In genomic region chr9:124271660-124272059, GRCh38 we compare ENCODE assay signal across 13 cellular contexts. TPM values are rescaled to one million over a fixed set of nuclear protein-coding genes. Genes with fewer than 3 reads are reported as not detected.
A peak's percentile ranks its signal among the peaks of the same experiment; 100 is the strongest.
DNase-seq lines count a peak whose midpoint lies in the region; ATAC-seq and TF ChIP-seq lines count a peak whose summit lies in the region.
"Had no signal": no experiment of that assay in that cellular context is flagged by ENCODE, and none has a peak within 500 bp of the region (broad histone marks: within the 10 kb centered on the region; RNA-seq: fewer than 3 reads in every experiment).

No MANE protein-coding gene starts in this region.

- no peak overlapping the region for H3K4me3 Mint-ChIP-seq in GM23338
- H3K4me3 Mint-ChIP-seq: activated naive CD4-positive, alpha-beta T cell treated with anti-CD3 and anti-CD28 coated beads for 36 hours; T-helper 2 cell treated with Interferon-gamma antibody and Interleukin-4, amounts not matched to agents 5 μg/mL and 100 μg/mL, for 36 hours had no signal

- H3K4me3 ChIP-seq in GM23338 (no peak overlapping the region), SU-DHL-6 (ENCODE audit: insufficient read depth, low read length, poor library complexity, severe bottlenecking) (no peak overlapping the region), gastrocnemius medialis (no peak overlapping the region)
- H3K4me3 ChIP-seq: PC-9 had no signal

- H3K4me2 ChIP-seq in GM23338: no peak overlapping the region
- H3K4me2 ChIP-seq in SU-DHL-6 (ENCODE audit: low read depth, low read length, poor library complexity, severe bottlenecking): no peak overlapping the region
- H3K4me2 ChIP-seq: PC-9 had no signal

- intact Hi-C loops in left colon (cut with DNase I, micrococcal nuclease): no loop called here
- intact Hi-C loops in gastrocnemius medialis (cut with DNase I; ENCODE audit: low total_unique reads): no loop called here

- no peak for TF ChIP-seq POLR2A in gastrocnemius medialis (IDR thresholded peaks at IDR 0.05)

- H3K4me1 Mint-ChIP-seq in GM23338: peaks cover 17% of the 10 kb centered on the region

- H3K27me3 Mint-ChIP-seq in GM23338 (ENCODE audit: insufficient read depth, low read depth, poor library complexity): peaks cover 5% of the 10 kb centered on the region

- H3K79me2 ChIP-seq in GM23338 (replicated peaks; ENCODE audit: insufficient read depth): peaks cover 6% of the 10 kb centered on the region; the same call in 1 of the 2 replicates
- peaks cover 100% of the 10 kb centered on the region for H3K79me2 ChIP-seq in SU-DHL-6 (ENCODE audit: insufficient read depth, low read length)

- H3K36me3 ChIP-seq in GM23338 (ENCODE audit: insufficient read depth) (no peaks in the 10 kb centered on the region), SU-DHL-6 (ENCODE audit: low read length) (no peaks in the 10 kb centered on the region), gastrocnemius medialis (no peaks in the 10 kb centered on the region)

- H3K9me2 ChIP-seq in GM23338 (ENCODE audit: insufficient read depth) (no peaks in the 10 kb centered on the region), SU-DHL-6 (replicated peaks; ENCODE audit: insufficient read depth, low read length) (no peaks in the 10 kb centered on the region)

- no peak overlapping the region for H3K9ac ChIP-seq in SU-DHL-6 (ENCODE audit: low read length)

- H4K20me1 ChIP-seq in GM23338 (replicated peaks; ENCODE audit: insufficient read depth) (peaks cover 5% of the 10 kb centered on the region; the same call in 1 of the 2 replicates), SU-DHL-6 (ENCODE audit: low read depth, low read length) (peaks cover 39% of the 10 kb centered on the region; the same call in 1 of the 2 replicates)

- no peak overlapping the region for H2AFZ ChIP-seq in GM23338
- no peak overlapping the region for H2AFZ ChIP-seq in SU-DHL-6 (ENCODE audit: low read depth, low read length, severe bottlenecking)
- H2AFZ ChIP-seq: PC-9 had no signal

- H3K27ac Mint-ChIP-seq in GM23338: no peak overlapping the region
- H3K27ac Mint-ChIP-seq: activated naive CD4-positive, alpha-beta T cell treated with anti-CD3 and anti-CD28 coated beads for 36 hours; T-helper 2 cell treated with Interferon-gamma antibody and Interleukin-4, amounts not matched to agents 5 μg/mL and 100 μg/mL, for 36 hours had no signal

- H3K27me3 ChIP-seq in GM23338 (ENCODE audit: insufficient read depth) (no peaks in the 10 kb centered on the region), SU-DHL-6 (ENCODE audit: low read length) (no peaks in the 10 kb centered on the region), gastrocnemius medialis (no peaks in the 10 kb centered on the region)

- ATAC-seq in GM23338: peak; percentile 14; the same call in 1 of the 3 replicates
- peak; percentile 64 for ATAC-seq in left colon
- ATAC-seq in gastrocnemius medialis: peak; percentile 33 to 34
- ATAC-seq in GM21723 (IDR thresholded peaks at IDR 0.05; ENCODE audit: unreplicated experiment): no peak

- DNase-seq in GM23338 (ENCODE audit: low spot score) (no peak), left colon (peak; percentile 64 to 70), gastrocnemius medialis (peak in 1 of 2 donors; percentile 31), Ammon's horn (ENCODE audit: low spot score) (no peak), activated gamma-delta T cell treated with Interleukin-2 at 50 U/mL for 16 hours (no peak)
- no peak for DNase-seq in activated CD4-positive, CD25-positive, alpha-beta regulatory T cell treated with anti-CD3 and anti-CD28 coated beads, Interleukin-2, amount 50 U/mL, for 72 hours
- DNase-seq: activated naive CD4-positive, alpha-beta T cell treated with anti-CD3 and anti-CD28 coated beads for 36 hours; NCI-H1694; PC-9 had no signal

- no peaks in the 10 kb centered on the region for H3K36me3 Mint-ChIP-seq in GM23338 (ENCODE audit: low read depth)

- H3K4me1 ChIP-seq in GM23338 (ENCODE audit: insufficient read depth) (no peaks in the 10 kb centered on the region), gastrocnemius medialis (peaks cover 6 to 26% of the 10 kb centered on the region in 2 donors)

- no peaks in the 10 kb centered on the region for H3K9me3 Mint-ChIP-seq in GM23338
- H3K9me3 Mint-ChIP-seq: activated naive CD4-positive, alpha-beta T cell treated with anti-CD3 and anti-CD28 coated beads for 36 hours; CD14-positive monocyte; T-helper 2 cell treated with Interferon-gamma antibody and Interleukin-4, amounts not matched to agents 5 μg/mL and 100 μg/mL, for 36 hours had no signal

- no peaks in the 10 kb centered on the region for H3F3A ChIP-seq in GM23338 (replicated peaks; ENCODE audit: low read depth)
- H3F3A ChIP-seq in SU-DHL-6 (ENCODE audit: insufficient read depth): peaks cover 6% of the 10 kb centered on the region

- in situ Hi-C loops in gastrocnemius medialis (cut with MboI; ENCODE audit: low sequenced_read_pairs in 4 of 4): no loop called here

- H3K9me3 ChIP-seq in SU-DHL-6 (ENCODE audit: insufficient read depth, low read length) (no peaks in the 10 kb centered on the region), gastrocnemius medialis (no peaks in the 10 kb centered on the region)

- H3K27ac ChIP-seq in GM23338 (ENCODE audit: low read depth) (no peak overlapping the region; the same call in 1 of the 2 replicates), SU-DHL-6 (ENCODE audit: low read depth, low read length) (peak overlapping the region; percentile 74), gastrocnemius medialis (peak overlapping the region in 2 of 4 donors; percentile 24 to 31)
- H3K27ac ChIP-seq: PC-9 had no signal

- TF ChIP-seq CTCF in GM23338 (conservative IDR thresholded peaks at IDR 0.05; ENCODE audit: low read depth in 2 of 2) (no peak), SU-DHL-6 (IDR thresholded peaks at IDR 0.05; ENCODE audit: insufficient read depth, low read length, poor library complexity, severe bottlenecking) (no peak), gastrocnemius medialis (IDR thresholded peaks at IDR 0.05 in 4 of 5, conservative IDR thresholded peaks at IDR 0.05 in 1 of 5) (no peak)

TF ChIP-seq in GM23338, 12 proteins besides CTCF, POLR2A, EP300 and RAD21 (continues in another document):
- TF ChIP-seq EZH2 (IDR thresholded peaks at IDR 0.05; ENCODE audit: low read depth, unreplicated experiment): no peak
- no peak for TF ChIP-seq REST (IDR thresholded peaks at IDR 0.05; ENCODE audit: unreplicated experiment)
- no peak for TF ChIP-seq JUNB (IDR thresholded peaks at IDR 0.05; ENCODE audit: unreplicated experiment)
- TF ChIP-seq ETS1 (IDR thresholded peaks at IDR 0.05): no peak
- TF ChIP-seq CREB1 (CRISPR knock-in tag; IDR thresholded peaks at IDR 0.05; ENCODE audit: low read depth): no peak

RNA-seq across cellular contexts. Expression of gene NEK6, which starts 13.9 kb away (rescaled TPM):
- 10.4 and 11.2 TPM in 2 replicates for total RNA-seq in GM23338 (2014; rRNA removed; shearing (Covaris generic))
- 6.5 and 8.1 TPM in 2 replicates for polyA plus RNA-seq in GM23338 (2016; fragmentation: Nextera tagmentation; extraction: Ambion mirVana)
- total RNA-seq in left colon: 10 to 100 TPM; 50.7 to 77.7 TPM
- 10 to 100 TPM in 1 of 4 donors, 1 to 10 TPM in 3; 2.3 to 10.1 (median 3.5) TPM for total RNA-seq in gastrocnemius medialis

Comparison
In these comparisons a context has a peak if more than half of its experiments do, and no peak if none do; other contexts are left out.
1. DNase-seq: peak in left colon (2 of 2); none in GM23338 (single experiment), Ammon's horn (single experiment), activated gamma-delta T cell treated with Interleukin-2 at 50 U/mL for 16 hours (single experiment) and activated CD4-positive, CD25-positive, alpha-beta regulatory T cell treated with anti-CD3 and anti-CD28 coated beads, Interleukin-2, amount 50 U/mL, for 72 hours (single experiment).